1 cellular context compared by ENCODE assay signal in genomic region chr19:32364040-32364439, GRCh38.
TF ChIP-seq lines count a peak whose summit lies in the region.

No MANE protein-coding gene starts in this region.

TF ChIP-seq in HepG2, 621 proteins besides CTCF, POLR2A, EP300 and RAD21:
- TF ChIP-seq ZNF780A (CRISPR knock-in tag; IDR thresholded peaks at IDR 0.05) = no peak
- TF ChIP-seq ZNF580 (CRISPR knock-in tag; IDR thresholded peaks at IDR 0.05; ENCODE audit: borderline replicate concordance, low read depth) = no peak
- peak; percentile 67; the same call in 1 of the 2 replicates for TF ChIP-seq ATF7 (IDR thresholded peaks at IDR 0.05)
- no peak for TF ChIP-seq ATF7 (CRISPR knock-in tag; IDR thresholded peaks at IDR 0.05)
- no peak for TF ChIP-seq SNAI1 (CRISPR knock-in tag; IDR thresholded peaks at IDR 0.05; ENCODE audit: borderline replicate concordance)
TF ChIP-seq in HepG2: peak in this region for 1.
